ENCODE assay signal across 1 cellular context in genomic region chr11:93741094-93741881, GRCh38.
TF ChIP-seq lines count a peak whose summit lies in the region.

Gene C11orf54 (plus strand): TSS chr11:93741672. CDS start chr11:93747394, 5,722 bp downstream.
Gene TAF1D (minus strand): TSS chr11:93741495. CDS start chr11:93739304, 2,191 bp downstream.

TF ChIP-seq in K562, 482 proteins besides CTCF, POLR2A, EP300 and RAD21 (continued from another document and continues in another):
- TF ChIP-seq AFF1 (IDR thresholded peaks at IDR 0.05; ENCODE audit: low read depth in 1 of 2, partially characterized antibody in 2 of 2) = peak; percentile 40 to 52
- TF ChIP-seq MEF2D (tag; conservative IDR thresholded peaks at IDR 0.05; ENCODE audit: low read depth) = 0 out of 2 replicates have a peak, but pooled peaks have one; percentile 15
- TF ChIP-seq GABPB1 (CRISPR knock-in tag; IDR thresholded peaks at IDR 0.05) = peak; percentile 62; the same call in 1 of the 2 replicates
- no peak for TF ChIP-seq STAT5A (IDR thresholded peaks at IDR 0.05; ENCODE audit: borderline replicate concordance, low read length)
- TF ChIP-seq KLF16 (IDR thresholded peaks at IDR 0.05) = no peak
- TF ChIP-seq MNT (conservative IDR thresholded peaks at IDR 0.05) = peak in 1 of 2 experiments; percentile 77
- TF ChIP-seq MYC (IDR thresholded peaks at IDR 0.05; ENCODE audit: low read depth, low read length) = peak; percentile 60
- peak; percentile 90 for TF ChIP-seq MYC (CRISPR knock-in tag; IDR thresholded peaks at IDR 0.05; ENCODE audit: borderline replicate concordance, low read depth)
- peak; percentile 52 for TF ChIP-seq ASH1L (IDR thresholded peaks at IDR 0.05; ENCODE audit: borderline replicate concordance, low read depth, partially characterized antibody)
- TF ChIP-seq ZNF444 (CRISPR knock-in tag; IDR thresholded peaks at IDR 0.05) = no peak
- TF ChIP-seq, protein P1, sequence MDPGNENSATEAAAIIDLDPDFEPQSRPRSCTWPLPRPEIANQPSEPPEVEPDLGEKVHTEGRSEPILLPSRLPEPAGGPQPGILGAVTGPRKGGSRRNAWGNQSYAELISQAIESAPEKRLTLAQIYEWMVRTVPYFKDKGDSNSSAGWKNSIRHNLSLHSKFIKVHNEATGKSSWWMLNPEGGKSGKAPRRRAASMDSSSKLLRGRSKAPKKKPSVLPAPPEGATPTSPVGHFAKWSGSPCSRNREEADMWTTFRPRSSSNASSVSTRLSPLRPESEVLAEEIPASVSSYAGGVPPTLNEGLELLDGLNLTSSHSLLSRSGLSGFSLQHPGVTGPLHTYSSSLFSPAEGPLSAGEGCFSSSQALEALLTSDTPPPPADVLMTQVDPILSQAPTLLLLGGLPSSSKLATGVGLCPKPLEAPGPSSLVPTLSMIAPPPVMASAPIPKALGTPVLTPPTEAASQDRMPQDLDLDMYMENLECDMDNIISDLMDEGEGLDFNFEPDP (CRISPR knock-in tag; IDR thresholded peaks at IDR 0.05) = 0 out of 2 replicates have a peak, but pooled peaks have one; percentile 44
- TF ChIP-seq SRF (CRISPR knock-in tag; IDR thresholded peaks at IDR 0.05) = 0 out of 4 replicates have a peak, but pooled peaks of 1 of the 2 experiments have one; percentile 28
- TF ChIP-seq EHMT2 (IDR thresholded peaks at IDR 0.05) = no peak
- peak; percentile 65 for TF ChIP-seq HNRNPH1 (optimal IDR thresholded peaks at IDR 0.05; ENCODE audit: low read depth, low read length)
- TF ChIP-seq CTBP1 (IDR thresholded peaks at IDR 0.05; ENCODE audit: borderline replicate concordance) = peak; percentile 45; the same call in 1 of the 2 replicates
- 0 out of 2 replicates have a peak, but pooled peaks have one; percentile 60 for TF ChIP-seq SRSF1 (IDR thresholded peaks at IDR 0.05; ENCODE audit: low read depth, low read length)
- peak; percentile 27 for TF ChIP-seq MGA (IDR thresholded peaks at IDR 0.05)
- peak; percentile 91; the same call in 1 of the 2 replicates for TF ChIP-seq POLR2AphosphoS2 (IDR thresholded peaks at IDR 0.05; ENCODE audit: low read length)
- peak; percentile 91 for TF ChIP-seq ELF1 (tag; IDR thresholded peaks at IDR 0.05)
- peak; percentile 29; the same call in 1 of the 2 replicates for TF ChIP-seq DPF2 (IDR thresholded peaks at IDR 0.05)
- TF ChIP-seq ZNF644 (tag; IDR thresholded peaks at IDR 0.05; ENCODE audit: low read depth) = no peak; the same call in 1 of the 2 replicates
- no peak for TF ChIP-seq ZNF766 (CRISPR knock-in tag; conservative IDR thresholded peaks at IDR 0.05)
- peak; percentile 57; the same call in 1 of the 2 replicates for TF ChIP-seq MEF2A (IDR thresholded peaks at IDR 0.05; ENCODE audit: control insufficient read depth, low read depth, low read length)
- peak; percentile 96 for TF ChIP-seq KDM5B (IDR thresholded peaks at IDR 0.05; ENCODE audit: insufficient replicate concordance, low read depth, low read length)
- TF ChIP-seq, protein P2, sequence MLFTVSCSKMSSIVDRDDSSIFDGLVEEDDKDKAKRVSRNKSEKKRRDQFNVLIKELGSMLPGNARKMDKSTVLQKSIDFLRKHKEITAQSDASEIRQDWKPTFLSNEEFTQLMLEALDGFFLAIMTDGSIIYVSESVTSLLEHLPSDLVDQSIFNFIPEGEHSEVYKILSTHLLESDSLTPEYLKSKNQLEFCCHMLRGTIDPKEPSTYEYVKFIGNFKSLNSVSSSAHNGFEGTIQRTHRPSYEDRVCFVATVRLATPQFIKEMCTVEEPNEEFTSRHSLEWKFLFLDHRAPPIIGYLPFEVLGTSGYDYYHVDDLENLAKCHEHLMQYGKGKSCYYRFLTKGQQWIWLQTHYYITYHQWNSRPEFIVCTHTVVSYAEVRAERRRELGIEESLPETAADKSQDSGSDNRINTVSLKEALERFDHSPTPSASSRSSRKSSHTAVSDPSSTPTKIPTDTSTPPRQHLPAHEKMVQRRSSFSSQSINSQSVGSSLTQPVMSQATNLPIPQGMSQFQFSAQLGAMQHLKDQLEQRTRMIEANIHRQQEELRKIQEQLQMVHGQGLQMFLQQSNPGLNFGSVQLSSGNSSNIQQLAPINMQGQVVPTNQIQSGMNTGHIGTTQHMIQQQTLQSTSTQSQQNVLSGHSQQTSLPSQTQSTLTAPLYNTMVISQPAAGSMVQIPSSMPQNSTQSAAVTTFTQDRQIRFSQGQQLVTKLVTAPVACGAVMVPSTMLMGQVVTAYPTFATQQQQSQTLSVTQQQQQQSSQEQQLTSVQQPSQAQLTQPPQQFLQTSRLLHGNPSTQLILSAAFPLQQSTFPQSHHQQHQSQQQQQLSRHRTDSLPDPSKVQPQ (CRISPR knock-in tag; IDR thresholded peaks at IDR 0.05; ENCODE audit: borderline replicate concordance) = no peak
- TF ChIP-seq E2F6 (IDR thresholded peaks at IDR 0.05; ENCODE audit: borderline replicate concordance in 1 of 2, extremely low read depth in 1 of 2, insufficient read depth in 1 of 2, insufficient read length in 1 of 2, low read depth in 1 of 2, low read length in 1 of 2, poor library complexity in 1 of 2, severe bottlenecking in 1 of 2) = peak; percentile 6 to 13
- TF ChIP-seq SIRT6 (IDR thresholded peaks at IDR 0.05; ENCODE audit: low read depth, low read length) = no peak
- TF ChIP-seq HMGN3 (IDR thresholded peaks at IDR 0.05; ENCODE audit: borderline replicate concordance, extremely low read depth, insufficient read length, low read depth, low read length) = peak; percentile 64
- peak; percentile 71 for TF ChIP-seq CXXC5 (CRISPR knock-in tag; IDR thresholded peaks at IDR 0.05)
- TF ChIP-seq, protein P3, sequence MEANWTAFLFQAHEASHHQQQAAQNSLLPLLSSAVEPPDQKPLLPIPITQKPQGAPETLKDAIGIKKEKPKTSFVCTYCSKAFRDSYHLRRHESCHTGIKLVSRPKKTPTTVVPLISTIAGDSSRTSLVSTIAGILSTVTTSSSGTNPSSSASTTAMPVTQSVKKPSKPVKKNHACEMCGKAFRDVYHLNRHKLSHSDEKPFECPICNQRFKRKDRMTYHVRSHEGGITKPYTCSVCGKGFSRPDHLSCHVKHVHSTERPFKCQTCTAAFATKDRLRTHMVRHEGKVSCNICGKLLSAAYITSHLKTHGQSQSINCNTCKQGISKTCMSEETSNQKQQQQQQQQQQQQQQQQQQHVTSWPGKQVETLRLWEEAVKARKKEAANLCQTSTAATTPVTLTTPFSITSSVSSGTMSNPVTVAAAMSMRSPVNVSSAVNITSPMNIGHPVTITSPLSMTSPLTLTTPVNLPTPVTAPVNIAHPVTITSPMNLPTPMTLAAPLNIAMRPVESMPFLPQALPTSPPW (CRISPR knock-in tag; IDR thresholded peaks at IDR 0.05) = peak; percentile 71
- TF ChIP-seq SREBF1 (IDR thresholded peaks at IDR 0.05; ENCODE audit: borderline replicate concordance, low read depth, low read length) = no peak
- no peak for TF ChIP-seq ILF3 (IDR thresholded peaks at IDR 0.05; ENCODE audit: borderline replicate concordance)
